In the genomic region with DNA sequence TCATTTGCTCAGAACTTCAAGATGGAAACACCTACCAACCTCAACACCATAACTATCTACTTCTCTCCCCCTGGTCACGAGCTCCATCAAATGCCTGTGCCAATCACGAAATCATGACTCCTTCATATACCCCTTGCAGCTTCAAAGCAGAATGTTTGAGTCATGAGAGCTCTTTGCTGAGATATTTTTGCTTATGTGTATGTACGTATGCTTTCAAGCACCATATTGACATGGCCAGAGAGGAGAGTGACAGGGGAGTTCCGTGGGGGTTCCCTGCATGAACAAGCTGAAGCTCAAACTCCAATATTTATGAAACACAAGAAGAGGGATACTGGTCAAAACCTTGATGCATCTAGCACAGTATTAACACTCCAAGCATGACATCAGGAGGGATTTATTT, we compare ENCODE assay signal across 11 cellular contexts.
DNase-seq lines count a peak whose midpoint lies in the region; ATAC-seq and TF ChIP-seq lines count a peak whose summit lies in the region.
"Had no signal": no experiment of that assay in that cellular context is flagged by ENCODE, and none has a peak within 500 bp of the region (broad histone marks: within the 10 kb centered on the region; RNA-seq: fewer than 3 reads in every experiment).

No MANE protein-coding gene starts in this region.

- peak; percentile 11 for ATAC-seq in GM21381 (IDR thresholded peaks at IDR 0.05; ENCODE audit: unreplicated experiment)
- ATAC-seq in HG03520 (IDR thresholded peaks at IDR 0.05; ENCODE audit: unreplicated experiment): peak; percentile 9
- ATAC-seq in activated naive CD4-positive, alpha-beta T cell treated with anti-CD3 and anti-CD28 coated beads, Interleukin-2, amount 50 U/mL, for 72 hours: peak; percentile 33 to 40
- ATAC-seq: left lobe of liver had no signal

- no peak for TF ChIP-seq CTCF in GM12865 (IDR thresholded peaks at IDR 0.05; ENCODE audit: insufficient read depth, low read depth, low read length, missing control alignments)

- H3K4me3 ChIP-seq in GM12865 (ENCODE audit: low read depth, low read length): no peak overlapping the region

- H3K27ac Mint-ChIP-seq in activated naive CD4-positive, alpha-beta T cell treated with anti-CD3 and anti-CD28 coated beads, Interleukin-2, amount 50 U/mL, for 72 hours: peak overlapping the region; percentile 13 to 56

- H3K9me3 Mint-ChIP-seq in activated naive CD4-positive, alpha-beta T cell treated with anti-CD3 and anti-CD28 coated beads, Interleukin-2, amount 50 U/mL, for 72 hours: peaks cover 0 to 10% of the 10 kb centered on the region in 2 donors

- H3K36me3 Mint-ChIP-seq in activated naive CD4-positive, alpha-beta T cell treated with anti-CD3 and anti-CD28 coated beads, Interleukin-2, amount 50 U/mL, for 72 hours: peaks cover 0 to 16% of the 10 kb centered on the region in 2 donors

- DNase-seq in GM12865 (ENCODE audit: low read depth) (peak; percentile 60), NCI-H2081 treated with DMSO at 0.1 percent for 48 hours (lab: John Stamatoyannopoulos, UW) (no peak), NCI-H510A (lab: John Stamatoyannopoulos, UW) (no peak), SW480 (ENCODE audit: low spot score) (no peak), GM19240 (ENCODE audit: insufficient read length, low spot score) (no peak)
- DNase-seq in activated naive CD4-positive, alpha-beta T cell treated with anti-CD3 and anti-CD28 coated beads, Interleukin-2, amount 50 U/mL, for 72 hours (ENCODE audit: low spot score in 2 of 2): no peak
- DNase-seq: DMS79 treated with DMSO at 0.1 percent for 48 hours, GOT3 had no signal
